1 cellular context compared by ENCODE assay signal in genomic region chr1:247228133-247228532, GRCh38.
TF ChIP-seq lines count a peak whose summit lies in the region.

No MANE protein-coding gene starts in this region.

TF ChIP-seq in GM23338, 12 proteins besides CTCF, POLR2A, EP300 and RAD21 (continued from another document):
- no peak for TF ChIP-seq ZNF462 (CRISPR knock-in tag; IDR thresholded peaks at IDR 0.05)
- TF ChIP-seq ZNF331 (CRISPR knock-in tag; IDR thresholded peaks at IDR 0.05; ENCODE audit: low read depth), result no peak
- no peak for TF ChIP-seq STAT1 (IDR thresholded peaks at IDR 0.05; ENCODE audit: unreplicated experiment)
- TF ChIP-seq CREB1 (CRISPR knock-in tag; IDR thresholded peaks at IDR 0.05; ENCODE audit: low read depth), result no peak
- TF ChIP-seq POLR2AphosphoS5 (IDR thresholded peaks at IDR 0.05; ENCODE audit: low read depth), result no peak
